1 cellular context compared by ENCODE assay signal in genomic region chr5:133234273-133234672, GRCh38.
A peak's percentile ranks its signal among the peaks of the same experiment; 100 is the strongest.
TF ChIP-seq lines count a peak whose summit lies in the region.

No MANE protein-coding gene starts in this region.

TF ChIP-seq in WTC11, 78 proteins besides CTCF, POLR2A, EP300 and RAD21:
- TF ChIP-seq PRDM15 (CRISPR knock-in tag; IDR thresholded peaks at IDR 0.05), result peak; percentile 60
- TF ChIP-seq PRRX2 (CRISPR knock-in tag; IDR thresholded peaks at IDR 0.05), result no peak
TF ChIP-seq in WTC11: peak in this region for 1.
